Comparison of ENCODE assay signal across 8 cellular contexts in the genomic region with DNA sequence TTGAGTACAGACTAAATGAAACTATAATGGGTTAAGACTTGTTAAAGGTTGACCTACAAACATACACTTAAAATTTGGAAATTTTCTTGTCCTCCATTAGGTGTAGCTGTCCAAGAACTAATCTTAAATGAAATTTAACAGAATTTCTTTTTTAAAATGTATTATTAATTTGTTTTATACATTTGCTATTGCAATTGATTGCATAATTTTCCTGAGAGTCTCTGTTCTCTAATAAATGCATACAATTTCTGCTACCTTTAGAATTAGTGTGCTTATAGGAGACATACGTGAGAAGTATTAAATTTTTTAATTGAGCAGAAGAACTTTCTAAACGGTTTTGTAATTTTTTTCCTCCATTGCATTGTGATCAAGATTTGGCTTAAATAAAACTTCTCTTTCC. TPM values are rescaled to one million over a fixed set of nuclear protein-coding genes. Genes with fewer than 3 reads are reported as not detected.
DNase-seq lines count a peak whose midpoint lies in the region; TF ChIP-seq lines count a peak whose summit lies in the region.

No MANE protein-coding gene starts in this region.

- H3K9ac ChIP-seq in Loucy (ENCODE audit: low read depth, low read length, poor library complexity, severe bottlenecking): peak overlapping the region; percentile 67

- POLR2A ChIA-PET in GM10248 (lab: Yijun Ruan, JAX): no interaction called here

- no peaks in the 10 kb centered on the region for H3K9me2 ChIP-seq in Loucy (replicated peaks; ENCODE audit: low read depth, low read length)

- H3K4me3 ChIP-seq in Loucy (ENCODE audit: low read length, poor library complexity, severe bottlenecking) (peak overlapping the region; percentile 92), ectodermal cell (ENCODE audit: insufficient read depth, low read depth, low read length) (peak overlapping the region; percentile 93)

- no peaks in the 10 kb centered on the region for H3K27me3 Mint-ChIP-seq in Calu3 (ENCODE audit: unreplicated experiment)
- peaks cover 3% of the 10 kb centered on the region for H3K27me3 Mint-ChIP-seq in neural crest cell (ENCODE audit: low read depth)

- 100% methylated on average over 2 of the region's 2 CpGs; no CpG with 5 or more reads in 1 of the 2 experiments for WGBS in ectodermal cell, 2 experiments

- peaks cover 53% of the 10 kb centered on the region for H3K36me3 Mint-ChIP-seq in Calu3 (ENCODE audit: insufficient read depth, unreplicated experiment)
- H3K36me3 Mint-ChIP-seq in neural crest cell (ENCODE audit: low read depth): peaks cover 11% of the 10 kb centered on the region

- no peaks in the 10 kb centered on the region for H3K9me3 ChIP-seq in Loucy (ENCODE audit: insufficient read depth, low read depth, low read length)
- H3K9me3 ChIP-seq in ectodermal cell (ENCODE audit: control insufficient read depth, low read length): no peaks in the 10 kb centered on the region

- peaks cover 3% of the 10 kb centered on the region for H4K20me1 ChIP-seq in Loucy (ENCODE audit: insufficient read depth, low read length, poor library complexity, severe bottlenecking)

- no peak overlapping the region for H2AFZ ChIP-seq in Loucy (ENCODE audit: low read length)

- H3K4me3 Mint-ChIP-seq in Calu3 (ENCODE audit: low read depth, unreplicated experiment): peak overlapping the region; percentile 90
- peak overlapping the region; percentile 90 for H3K4me3 Mint-ChIP-seq in neural crest cell

- BruUV-seq in Calu3 (replicated peaks; lab: Mats Ljungman, UMichigan): TSS peak; percentile 19

- no peaks in the 10 kb centered on the region for H3K9me3 Mint-ChIP-seq in Calu3 (ENCODE audit: low read depth, unreplicated experiment)
- peaks cover 2% of the 10 kb centered on the region for H3K9me3 Mint-ChIP-seq in neural crest cell

- H3F3A ChIP-seq in Loucy (ENCODE audit: low read depth): no peaks in the 10 kb centered on the region

- intact Hi-C loops in Calu3 (cut with micrococcal nuclease; ENCODE audit: unreplicated experiment): loop anchor here (1.0 to 5.0 kb wide), 2 partner anchors 43 to 103 kb away; no protein-coding TSS in a partner anchor

- peaks cover 10% of the 10 kb centered on the region for H3K79me2 ChIP-seq in Loucy (ENCODE audit: insufficient read depth, low read length)

- H3K36me3 ChIP-seq in Loucy (ENCODE audit: insufficient read depth, low read length) (no peaks in the 10 kb centered on the region), ectodermal cell (ENCODE audit: control insufficient read depth, insufficient read depth, low read length) (peaks cover 3% of the 10 kb centered on the region)

- peaks cover 30% of the 10 kb centered on the region for H3K4me1 Mint-ChIP-seq in Calu3 (ENCODE audit: low read depth, unreplicated experiment)
- H3K4me1 Mint-ChIP-seq in neural crest cell: peaks cover 38% of the 10 kb centered on the region

- H3K27me3 ChIP-seq in Loucy (ENCODE audit: insufficient read depth, low read length, poor library complexity, severe bottlenecking) (peaks cover 9% of the 10 kb centered on the region), ectodermal cell (ENCODE audit: control insufficient read depth, insufficient read depth, low read length, poor library complexity, severe bottlenecking) (no peaks in the 10 kb centered on the region)

- H3K27ac ChIP-seq in ectodermal cell (ENCODE audit: insufficient read depth, low read depth, low read length, poor library complexity, severe bottlenecking): no peak overlapping the region

- H3K4me1 ChIP-seq in Loucy (ENCODE audit: insufficient read depth, low read length, poor library complexity, severe bottlenecking) (peaks cover 9% of the 10 kb centered on the region), ectodermal cell (ENCODE audit: control insufficient read depth, insufficient read depth, low read length) (no peaks in the 10 kb centered on the region)

- peak overlapping the region; percentile 83 for H3K4me2 ChIP-seq in Loucy (ENCODE audit: low read depth, low read length, poor library complexity, severe bottlenecking)

- TF ChIP-seq CTCF in Calu3 (IDR thresholded peaks at IDR 0.05; ENCODE audit: unreplicated experiment) (no peak), Loucy (conservative IDR thresholded peaks at IDR 0.05; ENCODE audit: low read length) (no peak), neural crest cell (conservative IDR thresholded peaks at IDR 0.05) (no peak), GM10248 (IDR thresholded peaks at IDR 0.05; ENCODE audit: control extremely low read depth, extremely low read depth, low read depth, missing control alignments) (no peak)

- CTCF ChIA-PET in Calu3 (lab: Charles Lee): interaction anchor here (1.2 to 2.7 kb wide), 4 partner anchors 12 to 105 kb away, joined by 3 to 32 read pairs (median 12); no protein-coding TSS in a partner anchor
- CTCF ChIA-PET in GM10248 (lab: Yijun Ruan, JAX): interaction anchor here (0.9 to 1.2 kb wide), 3 partner anchors 46 to 272 kb away, joined by 3 to 7 read pairs (median 3); no protein-coding TSS in a partner anchor

- DNase-seq in Calu3 (no peak), neural crest cell (ENCODE audit: low read depth, low spot score) (no peak), GM10248 (ENCODE audit: extremely low spot score) (no peak), GOT3 (lab: John Stamatoyannopoulos, UW) (no peak), kidney tubule cell (ENCODE audit: low spot score) (no peak), NCI-H345 treated with DMSO at 0.1 percent for 48 hours (lab: John Stamatoyannopoulos, UW; ENCODE audit: unreplicated experiment) (no peak)

- H3K27ac Mint-ChIP-seq in Calu3 (ENCODE audit: unreplicated experiment) (peak overlapping the region; percentile 91), neural crest cell (ENCODE audit: unreplicated experiment) (no peak overlapping the region)

RNA-seq across cellular contexts. Expression of gene FAM135A, which starts 1.5 kb away (rescaled TPM):
- total RNA-seq in Calu3 (2022): 83.2 and 89.2 TPM in 2 replicates
- 40.2 TPM for polyA plus RNA-seq in ectodermal cell (2013, experiment 1 of 4)
- polyA plus RNA-seq in ectodermal cell (2013, experiment 2 of 4): 39.9 TPM
- 31.1 TPM for polyA plus RNA-seq in ectodermal cell (2013, experiment 3 of 4)
- 39.9 TPM for polyA plus RNA-seq in ectodermal cell (2013, experiment 4 of 4)
- 30.9 and 32.1 TPM in 2 replicates for total RNA-seq in neural crest cell
